ENCODE assay signal across 20 cellular contexts in the genomic region with DNA sequence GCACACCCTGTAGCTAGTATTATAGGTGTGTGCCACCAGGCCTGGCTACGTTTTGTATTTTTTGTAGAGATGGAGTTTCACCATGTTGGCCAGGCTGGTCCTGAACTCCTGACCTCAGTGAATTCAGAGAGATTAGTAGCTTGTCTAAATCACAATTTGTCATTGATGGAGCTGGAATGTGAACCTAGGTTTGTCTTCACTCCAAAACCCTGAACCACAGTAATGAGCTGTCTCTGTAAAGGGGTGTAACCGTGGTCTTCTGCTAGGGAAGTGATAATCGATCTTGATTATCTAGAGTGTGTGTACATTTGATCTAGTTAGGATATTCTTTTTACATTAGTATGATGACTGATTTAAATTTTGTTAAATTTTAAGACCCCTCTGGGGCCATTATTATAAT. TPM values are rescaled to one million over a fixed set of nuclear protein-coding genes. Genes with fewer than 3 reads are reported as not detected.
DNase-seq lines count a peak whose midpoint lies in the region; ATAC-seq, FAIRE-seq and TF ChIP-seq lines count a peak whose summit lies in the region.
"Had no signal": no experiment of that assay in that cellular context is flagged by ENCODE, and none has a peak within 500 bp of the region (broad histone marks: within the 10 kb centered on the region; RNA-seq: fewer than 3 reads in every experiment).

No MANE protein-coding gene starts in this region.

- CTCF ChIA-PET in IMR-90 (lab: Yijun Ruan, JAX): no interaction called here

- POLR2A ChIA-PET in IMR-90 (lab: Charles Lee; ENCODE audit: unreplicated experiment): no interaction called here

- H3K4me2 ChIP-seq in IMR-90 (ENCODE audit: low read depth, low read length) (no peak overlapping the region), astrocyte (ENCODE audit: low read length) (no peak overlapping the region), mesenchymal stem cell (ENCODE audit: low read length, poor library complexity, severe bottlenecking) (no peak overlapping the region)

- H4K20me1 ChIP-seq in IMR-90 (ENCODE audit: insufficient read depth, low read length) (peaks cover 34% of the 10 kb centered on the region), astrocyte (ENCODE audit: insufficient read depth, low read length) (peaks cover 26% of the 10 kb centered on the region)

- ATAC-seq in IMR-90 (ENCODE audit: low read depth): no peak

- no TSS peak for BruUV-seq in IMR-90 (replicated peaks; lab: Mats Ljungman, UMichigan)

- H3K79me1 ChIP-seq in IMR-90 (ENCODE audit: low read depth in 1 of 2, low read length in 2 of 2): peaks cover 32 to 74% of the 10 kb centered on the region in 2 experiments
- H3K79me1 ChIP-seq in mesenchymal stem cell (replicated peaks; ENCODE audit: low read length, poor library complexity, severe bottlenecking): peaks cover 16% of the 10 kb centered on the region

- no CpG with 5 or more reads among the region's 3 CpGs for WGBS in IMR-90 (ENCODE audit: extremely low coverage in 2 of 2, insufficient read length in 1 of 2), 2 experiments
- WGBS in mesenchymal stem cell: 80% methylated on average over 3 of the region's 3 CpGs

- TF ChIP-seq CTCF in IMR-90 (conservative IDR thresholded peaks at IDR 0.05; ENCODE audit: low read depth, low read length): no peak
- TF ChIP-seq CTCF in astrocyte (IDR thresholded peaks at IDR 0.05; ENCODE audit: insufficient read depth, low read depth, low read length): no peak
- no peak for TF ChIP-seq CTCF in breast epithelium (IDR thresholded peaks at IDR 0.05)

- no peak overlapping the region for H3K9ac ChIP-seq in IMR-90 (ENCODE audit: low read depth, low read length)
- H3K9ac ChIP-seq in astrocyte (ENCODE audit: low read length): no peak overlapping the region
- no peak overlapping the region for H3K9ac ChIP-seq in mesenchymal stem cell (ENCODE audit: low read length)

- peaks cover 16% of the 10 kb centered on the region for H3K9me1 ChIP-seq in IMR-90 (ENCODE audit: insufficient read depth, low read length)

- H2AK9ac ChIP-seq in IMR-90 (replicated peaks; ENCODE audit: low read depth, low read length, poor library complexity): no peak overlapping the region

- no peak overlapping the region for H3K27ac ChIP-seq in IMR-90 (ENCODE audit: insufficient read depth, low read length)
- no peak overlapping the region for H3K27ac ChIP-seq in astrocyte (ENCODE audit: low read depth, low read length)
- no peak overlapping the region for H3K27ac ChIP-seq in mesenchymal stem cell (ENCODE audit: low read length, poor library complexity, severe bottlenecking)
- no peak overlapping the region for H3K27ac ChIP-seq in breast epithelium

- dilution Hi-C loops in IMR-90 (cut with HindIII; ENCODE audit: low sequenced_read_pairs, unreplicated experiment): no loop called here

- H3K18ac ChIP-seq in IMR-90 (ENCODE audit: low read depth, low read length): peak overlapping the region; percentile 66; the same call in 1 of the 2 replicates
- peak overlapping the region in 1 of 2 experiments; percentile 54 for H3K18ac ChIP-seq in mesenchymal stem cell (ENCODE audit: low read depth in 1 of 2, low read length in 2 of 2)

- DNase-seq in A172 (ENCODE audit: low spot score) (peak; percentile 16), IMR-90 (no peak), astrocyte (ENCODE audit: low read depth) (peak; percentile 56), mesenchymal stem cell (no peak), DMS 273 (lab: John Stamatoyannopoulos, UW; ENCODE audit: unreplicated experiment) (no peak), GM19238 (ENCODE audit: insufficient read length, low spot score) (no peak), breast epithelium (ENCODE audit: low spot score in 2 of 2) (no peak)
- DNase-seq in activated T-helper 1 cell treated with anti-CD3 and anti-CD28 coated beads, Interleukin-12 subunit alpha, Interleukin-12 subunit beta, Interleukin-2, Interleukin-4 antibody, amounts not matched to agents 30 ng/mL and 10 ng/mL and 1 ng/mL, durations not matched to agents 14 hours and 24 hours and 36 hours (ENCODE audit: low spot score): no peak
- DNase-seq: ACHN; Calu3; CD4-positive, alpha-beta T cell; DMS79 treated with DMSO at 0.1 percent for 48 hours; GDM1; KG1; NCI-H1417; NCI-H1930; NCI-H2171; NCI-H510A treated with DMSO at 0.1 percent for 48 hours; SHP77 had no signal

- H4K8ac ChIP-seq in IMR-90 (ENCODE audit: low read depth in 2 of 2, low read length in 2 of 2) (peak overlapping the region in 1 of 2 experiments; percentile 28; a peak in 1 of 4 replicates), mesenchymal stem cell (ENCODE audit: low read length) (peak overlapping the region; percentile 41)

- no peak overlapping the region for H3K4ac ChIP-seq in IMR-90 (ENCODE audit: low read depth, low read length)
- H3K4ac ChIP-seq in mesenchymal stem cell (ENCODE audit: low read depth in 1 of 2, low read length in 2 of 2): no peak overlapping the region

- H2BK5ac ChIP-seq in IMR-90 (ENCODE audit: low read depth, low read length, poor library complexity, severe bottlenecking) (peak overlapping the region; percentile 90), mesenchymal stem cell (ENCODE audit: low read depth, low read length, poor library complexity, severe bottlenecking) (no peak overlapping the region)

- H2BK120ac ChIP-seq in IMR-90 (ENCODE audit: low read depth, low read length): 0 out of 2 replicates have a peak overlapping the region, but pooled peaks have one; percentile 34
- H2BK120ac ChIP-seq in mesenchymal stem cell (ENCODE audit: low read depth, low read length): no peak overlapping the region

- peaks cover 84% of the 10 kb centered on the region for H3K79me2 ChIP-seq in astrocyte (ENCODE audit: insufficient read depth, low read length)

- no peaks in the 10 kb centered on the region for H3K9me3 ChIP-seq in IMR-90 (ENCODE audit: control insufficient read depth, insufficient read depth, low read length)
- no peaks in the 10 kb centered on the region for H3K9me3 ChIP-seq in astrocyte (ENCODE audit: insufficient read depth, low read depth, low read length)
- no peaks in the 10 kb centered on the region for H3K9me3 ChIP-seq in mesenchymal stem cell (ENCODE audit: control insufficient read depth, low read length)
- no peaks in the 10 kb centered on the region for H3K9me3 ChIP-seq in breast epithelium

- H3K27me3 ChIP-seq in IMR-90 (ENCODE audit: control insufficient read depth, insufficient read depth, low read length) (no peaks in the 10 kb centered on the region), astrocyte (ENCODE audit: insufficient read depth, low read length) (no peaks in the 10 kb centered on the region), mesenchymal stem cell (ENCODE audit: control insufficient read depth in 1 of 2, insufficient read depth in 1 of 2, low read length in 2 of 2) (no peaks in the 10 kb centered on the region), breast epithelium (no peaks in the 10 kb centered on the region)

- H3K56ac ChIP-seq in IMR-90 (ENCODE audit: extremely low read depth, insufficient read depth, low read length): no peak overlapping the region

- H2AK5ac ChIP-seq in IMR-90 (ENCODE audit: low read depth, low read length): no peak overlapping the region; the same call in 1 of the 2 replicates
- peak overlapping the region; percentile 38 for H2AK5ac ChIP-seq in mesenchymal stem cell (ENCODE audit: low read length, severe bottlenecking)

- peak overlapping the region; percentile 25; the same call in 1 of the 2 replicates for H4K5ac ChIP-seq in IMR-90 (ENCODE audit: low read depth, low read length)

- peak overlapping the region; percentile 68 for H3K23ac ChIP-seq in IMR-90 (ENCODE audit: low read depth, low read length)
- H3K23ac ChIP-seq in mesenchymal stem cell (ENCODE audit: low read length in 2 of 2): no peak overlapping the region

- H3K4me3 Mint-ChIP-seq in astrocyte (ENCODE audit: unreplicated experiment): no peak overlapping the region
- H3K4me3 Mint-ChIP-seq in activated T-helper 1 cell treated with anti-CD3 and anti-CD28 coated beads, Interleukin-12 subunit alpha, Interleukin-12 subunit beta, Interleukin-2, Interleukin-4 antibody, amounts not matched to agents 30 ng/mL and 10 ng/mL and 1 ng/mL, durations not matched to agents 14 hours and 24 hours and 36 hours: no peak overlapping the region
- H3K4me3 Mint-ChIP-seq: CD4-positive, alpha-beta T cell had no signal

- peak overlapping the region; percentile 59 for H3K14ac ChIP-seq in IMR-90 (replicated peaks; ENCODE audit: low read depth, low read length)
- H3K14ac ChIP-seq in mesenchymal stem cell (ENCODE audit: low read length in 2 of 2): no peak overlapping the region

- H3K4me3 ChIP-seq in IMR-90 (ENCODE audit: insufficient read depth, low read depth, low read length): no peak overlapping the region
- no peak overlapping the region for H3K4me3 ChIP-seq in astrocyte (ENCODE audit: insufficient read depth, low read depth, low read length)
- H3K4me3 ChIP-seq in mesenchymal stem cell (ENCODE audit: insufficient read depth in 1 of 2, low read depth in 1 of 2, low read length in 2 of 2): no peak overlapping the region
- H3K4me3 ChIP-seq in breast epithelium: no peak overlapping the region

- H3K36me3 ChIP-seq in IMR-90 (ENCODE audit: control insufficient read depth, insufficient read depth, low read length) (no peaks in the 10 kb centered on the region), astrocyte (ENCODE audit: insufficient read depth, low read length) (no peaks in the 10 kb centered on the region), mesenchymal stem cell (ENCODE audit: control insufficient read depth in 1 of 2, insufficient read depth in 2 of 2, low read depth in 1 of 2, low read length in 2 of 2) (peaks cover 0 to 7% of the 10 kb centered on the region in 2 experiments), breast epithelium (no peaks in the 10 kb centered on the region)

- intact Hi-C loops in IMR-90 (cut with micrococcal nuclease) (loop anchor here (2.0 kb wide), 1 partner anchor 15 kb away; no protein-coding TSS in a partner anchor), breast epithelium (cut with DNase I; ENCODE audit: low total_unique reads) (no loop called here)
- intact Hi-C loops in activated T-helper 1 cell treated with anti-CD3 and anti-CD28 coated beads, Interleukin-12 subunit alpha, Interleukin-12 subunit beta, Interleukin-2, Interleukin-4 antibody, amounts not matched to agents 30 ng/mL and 10 ng/mL and 1 ng/mL, durations not matched to agents 14 hours and 24 hours and 36 hours (cut with micrococcal nuclease): loop anchor here (2.0 kb wide), 1 partner anchor 21 kb away; no protein-coding TSS in a partner anchor

- in situ Hi-C loops in IMR-90 (cut with MboI; ENCODE audit: low sequenced_read_pairs): no loop called here

- FAIRE-seq in astrocyte (lab: Jason Lieb, UNC): no peak
- FAIRE-seq: RCC 7860 had no signal

- no peak for TF ChIP-seq RAD21 in IMR-90 (IDR thresholded peaks at IDR 0.05; ENCODE audit: low read length)

- H3K9me3 Mint-ChIP-seq in astrocyte (ENCODE audit: unreplicated experiment): no peaks in the 10 kb centered on the region
- no peaks in the 10 kb centered on the region for H3K9me3 Mint-ChIP-seq in activated T-helper 1 cell treated with anti-CD3 and anti-CD28 coated beads, Interleukin-12 subunit alpha, Interleukin-12 subunit beta, Interleukin-2, Interleukin-4 antibody, amounts not matched to agents 30 ng/mL and 10 ng/mL and 1 ng/mL, durations not matched to agents 14 hours and 24 hours and 36 hours
- H3K9me3 Mint-ChIP-seq: CD4-positive, alpha-beta T cell had no signal

- H3K4me1 ChIP-seq in IMR-90 (ENCODE audit: control insufficient read depth, insufficient read depth, low read length) (peaks cover 15% of the 10 kb centered on the region), astrocyte (ENCODE audit: insufficient read depth, low read length) (peaks cover 27% of the 10 kb centered on the region), mesenchymal stem cell (ENCODE audit: control insufficient read depth, insufficient read depth, low read depth, low read length) (peaks cover 8% of the 10 kb centered on the region), breast epithelium (no peaks in the 10 kb centered on the region)

- H3K36me3 Mint-ChIP-seq in astrocyte (ENCODE audit: low read depth, unreplicated experiment): peaks cover 4% of the 10 kb centered on the region
- peaks cover 2% of the 10 kb centered on the region for H3K36me3 Mint-ChIP-seq in activated T-helper 1 cell treated with anti-CD3 and anti-CD28 coated beads, Interleukin-12 subunit alpha, Interleukin-12 subunit beta, Interleukin-2, Interleukin-4 antibody, amounts not matched to agents 30 ng/mL and 10 ng/mL and 1 ng/mL, durations not matched to agents 14 hours and 24 hours and 36 hours (ENCODE audit: low read depth)

- H2BK20ac ChIP-seq in IMR-90 (ENCODE audit: low read depth, low read length): no peak overlapping the region

- H3K27me3 Mint-ChIP-seq in astrocyte (ENCODE audit: low read depth, unreplicated experiment): no peaks in the 10 kb centered on the region
- peaks cover 2% of the 10 kb centered on the region for H3K27me3 Mint-ChIP-seq in activated T-helper 1 cell treated with anti-CD3 and anti-CD28 coated beads, Interleukin-12 subunit alpha, Interleukin-12 subunit beta, Interleukin-2, Interleukin-4 antibody, amounts not matched to agents 30 ng/mL and 10 ng/mL and 1 ng/mL, durations not matched to agents 14 hours and 24 hours and 36 hours (ENCODE audit: insufficient read depth)
- H3K27me3 Mint-ChIP-seq: CD4-positive, alpha-beta T cell had no signal

- peak overlapping the region; percentile 63 for H3K27ac Mint-ChIP-seq in astrocyte (ENCODE audit: unreplicated experiment)
- H3K27ac Mint-ChIP-seq in activated T-helper 1 cell treated with anti-CD3 and anti-CD28 coated beads, Interleukin-12 subunit alpha, Interleukin-12 subunit beta, Interleukin-2, Interleukin-4 antibody, amounts not matched to agents 30 ng/mL and 10 ng/mL and 1 ng/mL, durations not matched to agents 14 hours and 24 hours and 36 hours: no peak overlapping the region
- H3K27ac Mint-ChIP-seq: CD4-positive, alpha-beta T cell had no signal

- peaks cover 42% of the 10 kb centered on the region for H3K4me1 Mint-ChIP-seq in astrocyte (ENCODE audit: low read depth, unreplicated experiment)
- peaks cover 39% of the 10 kb centered on the region for H3K4me1 Mint-ChIP-seq in activated T-helper 1 cell treated with anti-CD3 and anti-CD28 coated beads, Interleukin-12 subunit alpha, Interleukin-12 subunit beta, Interleukin-2, Interleukin-4 antibody, amounts not matched to agents 30 ng/mL and 10 ng/mL and 1 ng/mL, durations not matched to agents 14 hours and 24 hours and 36 hours (ENCODE audit: low read depth)

- H2AFZ ChIP-seq in IMR-90 (replicated peaks; ENCODE audit: low read length, poor library complexity) (no peak overlapping the region), astrocyte (ENCODE audit: low read depth, low read length) (no peak overlapping the region), mesenchymal stem cell (ENCODE audit: low read depth, low read length) (no peak overlapping the region)

- TF ChIP-seq POLR2A in IMR-90 (IDR thresholded peaks at IDR 0.05; ENCODE audit: low read depth, low read length): no peak
- no peak for TF ChIP-seq POLR2A in breast epithelium (IDR thresholded peaks at IDR 0.05)

- no peak overlapping the region for H2BK12ac ChIP-seq in mesenchymal stem cell (ENCODE audit: low read length in 2 of 2)

- H2BK15ac ChIP-seq in IMR-90 (ENCODE audit: low read depth, low read length): no peak overlapping the region
- no peak overlapping the region for H2BK15ac ChIP-seq in mesenchymal stem cell (ENCODE audit: low read depth, poor library complexity, severe bottlenecking)

- H4K91ac ChIP-seq in IMR-90 (ENCODE audit: insufficient read depth, low read depth, low read length) (no peak overlapping the region), mesenchymal stem cell (ENCODE audit: low read length) (no peak overlapping the region)

RNA-seq across cellular contexts. Expression of gene ARHGAP10, which starts 8.3 kb away (rescaled TPM):
- total RNA-seq in A172 (2014; rRNA removed; shearing (Covaris generic)): 9.1 and 10.3 TPM in 2 replicates
- total RNA-seq in IMR-90 (2012; rRNA removed) (29.4 and 42.8 TPM in 2 replicates), astrocyte (23.4 and 28.0 TPM in 2 replicates), breast epithelium (100 to 1,000 TPM in 1 of 3 donors, 10 to 100 TPM in 2; 49.5 to 138 (median 62.6) TPM)
- polyA plus RNA-seq in IMR-90 (2012; rRNA removed): 27.1 and 29.0 TPM in 2 replicates
- 24.2 and 25.1 TPM in 2 replicates for polyA plus RNA-seq in IMR-90 (2012; cell fraction: cytosol; rRNA removed)
- 25.9 and 37.1 TPM in 2 replicates for polyA plus RNA-seq in IMR-90 (2012; cell fraction: nucleus; rRNA removed; ENCODE audit: low replicate concordance)
- polyA plus RNA-seq in mesenchymal stem cell (2013, experiment 1 of 2): 24.9 TPM
- 24.0 TPM for polyA plus RNA-seq in mesenchymal stem cell (2013, experiment 2 of 2)
- total RNA-seq in activated T-helper 1 cell treated with anti-CD3 and anti-CD28 coated beads, Interleukin-12 subunit alpha, Interleukin-12 subunit beta, Interleukin-2, Interleukin-4 antibody, amounts not matched to agents 30 ng/mL and 10 ng/mL and 1 ng/mL, durations not matched to agents 14 hours and 24 hours and 36 hours: 7.4 and 8.6 TPM in 2 replicates

RNA-seq across cellular contexts. Expression of gene PRMT9, which starts 56.2 kb away (rescaled TPM):
- total RNA-seq in A172 (2014; rRNA removed; shearing (Covaris generic)): 6.6 and 7.7 TPM in 2 replicates
- total RNA-seq in IMR-90 (2012; rRNA removed) (14.2 and 15.6 TPM in 2 replicates), astrocyte (8.4 and 9.0 TPM in 2 replicates), breast epithelium (10 to 100 TPM in 2 of 3 donors, 1 to 10 TPM in 1; 7.8 to 21.8 (median 10.5) TPM)
- polyA plus RNA-seq in IMR-90 (2012; rRNA removed): 3.4 and 5.0 TPM in 2 replicates
- 1.2 and 1.3 TPM in 2 replicates for polyA plus RNA-seq in IMR-90 (2012; cell fraction: cytosol; rRNA removed)
- 2.6 and 17.2 TPM in 2 replicates for polyA plus RNA-seq in IMR-90 (2012; cell fraction: nucleus; rRNA removed; ENCODE audit: low replicate concordance)
- 4.2 TPM for polyA plus RNA-seq in mesenchymal stem cell (2013, experiment 1 of 2)
- 3.8 TPM for polyA plus RNA-seq in mesenchymal stem cell (2013, experiment 2 of 2)
- total RNA-seq in activated T-helper 1 cell treated with anti-CD3 and anti-CD28 coated beads, Interleukin-12 subunit alpha, Interleukin-12 subunit beta, Interleukin-2, Interleukin-4 antibody, amounts not matched to agents 30 ng/mL and 10 ng/mL and 1 ng/mL, durations not matched to agents 14 hours and 24 hours and 36 hours: 6.8 and 7.4 TPM in 2 replicates

Comparison
In these comparisons a context has a peak if more than half of its experiments do, and no peak if none do; other contexts are left out.
1. DNase-seq: peak in A172 (single experiment) and astrocyte (single experiment); none in IMR-90 (single experiment), mesenchymal stem cell (single experiment), DMS 273 (single experiment), GM19238 (single experiment), activated T-helper 1 cell treated with anti-CD3 and anti-CD28 coated beads, Interleukin-12 subunit alpha, Interleukin-12 subunit beta, Interleukin-2, Interleukin-4 antibody, amounts not matched to agents 30 ng/mL and 10 ng/mL and 1 ng/mL, durations not matched to agents 14 hours and 24 hours and 36 hours (single experiment) and breast epithelium (0 of 2).